ENCODE assay signal across 33 cellular contexts in genomic region chr17:50666316-50666715, GRCh38. TPM values are rescaled to one million over a fixed set of nuclear protein-coding genes. Genes with fewer than 3 reads are reported as not detected.
"Had no signal": no experiment of that assay in that cellular context is flagged by ENCODE, and none has a peak within 500 bp of the region (broad histone marks: within the 10 kb centered on the region; RNA-seq: fewer than 3 reads in every experiment).

No MANE protein-coding gene starts in this region.

- H3K4me3 Mint-ChIP-seq: activated CD4-positive, alpha-beta memory T cell treated with anti-CD3 and anti-CD28 coated beads, Interleukin-2, amount 10 ng/mL, durations not matched to agents 7 days and 5 days; activated CD4-positive, alpha-beta T cell treated with anti-CD3 and anti-CD28 coated beads for 36 hours; activated CD4-positive, alpha-beta T cell treated with anti-CD3 and anti-CD28 coated beads, Interleukin-2, amount 10 ng/mL, durations not matched to agents 24 days and 14 days; activated naive CD8-positive, alpha-beta T cell; activated T-cell treated with anti-CD3 and anti-CD28 coated beads, Interleukin-2, amount 50 U/mL, for 24 hours; activated T-cell treated with anti-CD3 and anti-CD28 coated beads, Interleukin-2, amount 50 U/mL, for 72 hours; central memory CD8-positive, alpha-beta T cell; effector memory CD8-positive, alpha-beta T cell; T-cell; T-helper 17 cell; T-helper 2 cell treated with Interferon-gamma antibody and Interleukin-4, amounts not matched to agents 5 μg/mL and 100 μg/mL, for 36 hours had no signal

- DNase-seq: activated CD4-positive, alpha-beta memory T cell treated with anti-CD3 and anti-CD28 coated beads, Interleukin-2, amount 10 ng/mL, durations not matched to agents 7 days and 5 days; activated CD4-positive, alpha-beta T cell treated with anti-CD3 and anti-CD28 coated beads for 36 hours; activated CD4-positive, alpha-beta T cell treated with anti-CD3 and anti-CD28 coated beads, Interleukin-2, amount 10 ng/mL, durations not matched to agents 24 days and 14 days; activated CD4-positive, CD25-positive, alpha-beta regulatory T cell; activated CD4-positive, CD25-positive, alpha-beta regulatory T cell treated with anti-CD3 and anti-CD28 coated beads, Interleukin-2, amount 50 U/mL, for 72 hours; activated CD8-positive, alpha-beta memory T cell treated with anti-CD3 and anti-CD28 coated beads, Interleukin-2, amount 50 U/mL, for 48 hours; activated effector memory CD4-positive, alpha-beta T cell treated with anti-CD3 and anti-CD28 coated beads, Interleukin-2, amount 50 U/mL, for 16 hours; activated naive CD4-positive, alpha-beta T cell treated with anti-CD3 and anti-CD28 coated beads, Interleukin-2, amount 50 U/mL, for 16 hours; activated T-cell treated with anti-CD3 and anti-CD28 coated beads for 4 hours; activated T-cell treated with anti-CD3 and anti-CD28 coated beads, Interleukin-2, amount 50 U/mL, for 24 hours; activated T-cell treated with anti-CD3 and anti-CD28 coated beads, Interleukin-2, amount 50 U/mL, for 72 hours; amniotic stem cell; anterior cingulate cortex; brain microvascular endothelial cell; cortex of kidney; dermis blood vessel endothelial cell; effector CD4-positive, alpha-beta T cell; effector memory CD8-positive, alpha-beta T cell; esophagus squamous epithelium; foreskin melanocyte; head of caudate nucleus; hippocampal formation; T-cell; T-helper 17 cell had no signal

- H3K36me3 Mint-ChIP-seq: activated naive CD8-positive, alpha-beta T cell; T-cell had no signal

- H3K4me3 ChIP-seq: esophagus squamous epithelium had no signal

- H3K27me3 Mint-ChIP-seq: activated CD4-positive, alpha-beta T cell treated with anti-CD3 and anti-CD28 coated beads for 36 hours; activated CD4-positive, alpha-beta T cell treated with anti-CD3 and anti-CD28 coated beads, Interleukin-2, amount 10 ng/mL, durations not matched to agents 24 days and 14 days; activated naive CD8-positive, alpha-beta T cell; activated T-cell treated with anti-CD3 and anti-CD28 coated beads, Interleukin-2, amount 50 U/mL, for 24 hours; T-cell; T-helper 17 cell had no signal

- H3K9me3 Mint-ChIP-seq: activated CD4-positive, alpha-beta memory T cell treated with anti-CD3 and anti-CD28 coated beads, Interleukin-2, amount 10 ng/mL, durations not matched to agents 7 days and 5 days; activated CD4-positive, alpha-beta T cell treated with anti-CD3 and anti-CD28 coated beads, Interleukin-2, amount 10 ng/mL, durations not matched to agents 24 days and 14 days; activated T-cell treated with anti-CD3 and anti-CD28 coated beads, Interleukin-2, amount 50 U/mL, for 24 hours; activated T-cell treated with anti-CD3 and anti-CD28 coated beads, Interleukin-2, amount 50 U/mL, for 72 hours; activated T-helper 2 cell treated with anti-CD3 and anti-CD28 coated beads, Interferon-gamma antibody, Interleukin-2, Interleukin-4, amounts not matched to agents 10 μg/mL and 5 μg/mL and 100 μg/mL, durations not matched to agents 14 hours and 24 hours and 36 hours; central memory CD8-positive, alpha-beta T cell; effector memory CD8-positive, alpha-beta T cell; T-cell; T-helper 2 cell treated with Interferon-gamma antibody and Interleukin-4, amounts not matched to agents 5 μg/mL and 100 μg/mL, for 36 hours had no signal

- FAIRE-seq: astrocyte, bronchial epithelial cell, colon, endothelial cell of umbilical vein had no signal

- ATAC-seq: activated CD4-positive, alpha-beta T cell treated with anti-CD3 and anti-CD28 coated beads for 36 hours; activated T-cell treated with anti-CD3 and anti-CD28 coated beads, Interleukin-2, amount 50 U/mL, for 72 hours; effector memory CD8-positive, alpha-beta T cell; T-cell; T-helper 17 cell had no signal

- H3K27me3 ChIP-seq: brain microvascular endothelial cell, esophagus squamous epithelium had no signal

- H3K36me3 ChIP-seq: brain microvascular endothelial cell, esophagus squamous epithelium had no signal

- H3K27ac ChIP-seq: brain microvascular endothelial cell, epithelial cell of prostate, esophagus squamous epithelium had no signal

- H3K27ac Mint-ChIP-seq: activated CD4-positive, alpha-beta memory T cell treated with anti-CD3 and anti-CD28 coated beads, Interleukin-2, amount 10 ng/mL, durations not matched to agents 7 days and 5 days; activated CD4-positive, alpha-beta T cell treated with anti-CD3 and anti-CD28 coated beads for 36 hours; activated CD4-positive, alpha-beta T cell treated with anti-CD3 and anti-CD28 coated beads, Interleukin-2, amount 10 ng/mL, durations not matched to agents 24 days and 14 days; activated naive CD8-positive, alpha-beta T cell; activated T-cell treated with anti-CD3 and anti-CD28 coated beads, Interleukin-2, amount 50 U/mL, for 24 hours; activated T-cell treated with anti-CD3 and anti-CD28 coated beads, Interleukin-2, amount 50 U/mL, for 72 hours; activated T-helper 2 cell treated with anti-CD3 and anti-CD28 coated beads, Interferon-gamma antibody, Interleukin-2, Interleukin-4, amounts not matched to agents 10 μg/mL and 5 μg/mL and 100 μg/mL, durations not matched to agents 14 hours and 24 hours and 36 hours; effector memory CD8-positive, alpha-beta T cell; T-cell; T-helper 17 cell; T-helper 2 cell treated with Interferon-gamma antibody and Interleukin-4, amounts not matched to agents 5 μg/mL and 100 μg/mL, for 36 hours had no signal

- H3K9me3 ChIP-seq: esophagus squamous epithelium had no signal

RNA-seq across cellular contexts. Expression of gene ABCC3, which starts 31.6 kb away (rescaled TPM):
- total RNA-seq: activated CD4-positive, alpha-beta T cell treated with anti-CD3 and anti-CD28 coated beads for 36 hours; activated CD4-positive, alpha-beta T cell treated with anti-CD3 and anti-CD28 coated beads, Interleukin-2, amount 10 ng/mL, durations not matched to agents 24 days and 14 days; activated T-cell treated with anti-CD3 and anti-CD28 coated beads, Interleukin-2, amount 50 U/mL, for 72 hours; activated T-helper 2 cell treated with anti-CD3 and anti-CD28 coated beads, Interferon-gamma antibody, Interleukin-2, Interleukin-4, amounts not matched to agents 10 μg/mL and 5 μg/mL and 100 μg/mL, durations not matched to agents 14 hours and 24 hours and 36 hours had no signal
